1 cellular context compared by ENCODE assay signal in genomic region chr10:86344281-86344680, GRCh38.
TF ChIP-seq lines count a peak whose summit lies in the region.

No MANE protein-coding gene starts in this region.

TF ChIP-seq in IMR-90, 13 proteins besides CTCF, POLR2A, EP300 and RAD21 (continued from another document):
- TF ChIP-seq MXI1 (IDR thresholded peaks at IDR 0.05; ENCODE audit: borderline replicate concordance, low read depth, low read length) (no peak), RFX5 (IDR thresholded peaks at IDR 0.05; ENCODE audit: low read depth, low read length) (no peak)
